In genomic region chr10:119782981-119783664, GRCh38 we compare ENCODE assay signal across 24 cellular contexts. TPM values are rescaled to one million over a fixed set of nuclear protein-coding genes. Genes with fewer than 3 reads are reported as not detected.
DNase-seq lines count a peak whose midpoint lies in the region; ATAC-seq lines count a peak whose summit lies in the region.
"Had no signal": no experiment of that assay in that cellular context is flagged by ENCODE, and none has a peak within 500 bp of the region (broad histone marks: within the 10 kb centered on the region; RNA-seq: fewer than 3 reads in every experiment).

No MANE protein-coding gene starts in this region.

- no peaks in the 10 kb centered on the region for H3K36me3 ChIP-seq in SK-N-MC (ENCODE audit: insufficient read depth, low read length)
- H3K36me3 ChIP-seq: adrenal gland, MG63 had no signal

- no peaks in the 10 kb centered on the region for H3K9me3 ChIP-seq in SK-N-MC (ENCODE audit: low read depth, low read length)
- H3K9me3 ChIP-seq: A549, adrenal gland, body of pancreas, MG63 had no signal

- DNase-seq in AG20443 (ENCODE audit: low spot score) (peak; percentile 24), SK-N-MC (ENCODE audit: low read depth, low spot score) (no peak), naive B cell (no peak), OCI-M2 (lab: John Stamatoyannopoulos, UW; ENCODE audit: unreplicated experiment) (no peak), islet precursor cell (no peak)
- DNase-seq: activated CD4-positive, alpha-beta T cell treated with anti-CD3 and anti-CD28 coated beads for 48 hours; activated CD8-positive, alpha-beta memory T cell treated with anti-CD3 and anti-CD28 coated beads for 24 hours; activated effector memory CD4-positive, alpha-beta T cell treated with anti-CD3 and anti-CD28 coated beads, Interleukin-2, amount 50 U/mL, for 16 hours; adrenal gland; body of pancreas; cerebellar nuclear complex; head of caudate nucleus; MG63; midbrain; natural killer cell; NCI-H1417 treated with DMSO at 0.1 percent for 48 hours; NCI-H2081; NCI-H2227 treated with DMSO at 0.1 percent for 48 hours; stimulated activated naive CD8-positive, alpha-beta T cell treated with anti-CD3 and anti-CD28 coated beads, Interleukin-15, amount 100 ng/mL, for 72 hours had no signal

- H3K4me3 Mint-ChIP-seq in IgD-negative memory B cell: peak overlapping the region; percentile 16 to 91 (median 86)
- H3K4me3 Mint-ChIP-seq in naive B cell: peak overlapping the region; percentile 57 to 91 (median 79)
- H3K4me3 Mint-ChIP-seq: T-helper 2 cell treated with Interferon-gamma antibody and Interleukin-4, amounts not matched to agents 5 μg/mL and 100 μg/mL, for 36 hours had no signal

- H3K4me3 ChIP-seq in SK-N-MC: peak overlapping the region; percentile 28; the same call in 1 of the 2 replicates
- H3K4me3 ChIP-seq: A549, adrenal gland, body of pancreas, MG63 had no signal

- H3K27ac Mint-ChIP-seq in IgD-negative memory B cell: peak overlapping the region in 2 of 3 donors; percentile 56
- peak overlapping the region; percentile 58 to 97 (median 82) for H3K27ac Mint-ChIP-seq in naive B cell
- H3K27ac Mint-ChIP-seq: T-helper 2 cell treated with Interferon-gamma antibody and Interleukin-4, amounts not matched to agents 5 μg/mL and 100 μg/mL, for 36 hours had no signal

- H3K27me3 Mint-ChIP-seq in IgD-negative memory B cell: no peaks in the 10 kb centered on the region
- H3K27me3 Mint-ChIP-seq in naive B cell: no peaks in the 10 kb centered on the region
- H3K27me3 Mint-ChIP-seq: stimulated activated naive CD8-positive, alpha-beta T cell treated with anti-CD3 and anti-CD28 coated beads, Interleukin-15, amount 100 ng/mL, for 72 hours had no signal

- no peak overlapping the region for H3K9ac ChIP-seq in SK-N-MC (ENCODE audit: insufficient read length)

- H3K36me3 Mint-ChIP-seq in IgD-negative memory B cell (peaks cover 11% of the 10 kb centered on the region), naive B cell (peaks cover 0 to 14% of the 10 kb centered on the region in 2 donors)
- H3K36me3 Mint-ChIP-seq: natural killer cell had no signal

- peak overlapping the region; percentile 73 for H3K27ac ChIP-seq in SK-N-MC
- H3K27ac ChIP-seq: A549, adrenal gland, body of pancreas had no signal

- ATAC-seq in naive B cell (ENCODE audit: low read depth in 2 of 2) (no peak), GM18498 (IDR thresholded peaks at IDR 0.05; ENCODE audit: unreplicated experiment) (no peak), HG02623 (IDR thresholded peaks at IDR 0.05; ENCODE audit: unreplicated experiment) (no peak)
- ATAC-seq: A549; body of pancreas; natural killer cell; stimulated activated naive CD8-positive, alpha-beta T cell treated with anti-CD3 and anti-CD28 coated beads, Interleukin-15, amount 100 ng/mL, for 72 hours had no signal

- H3K4me1 Mint-ChIP-seq in IgD-negative memory B cell (peaks cover 26 to 30% (median 29%) of the 10 kb centered on the region in 3 donors), naive B cell (peaks cover 30 to 76% (median 46%) of the 10 kb centered on the region in 3 donors)

- H3K9me3 Mint-ChIP-seq in IgD-negative memory B cell (no peaks in the 10 kb centered on the region), naive B cell (peaks cover 0 to 2% (median 0%) of the 10 kb centered on the region in 7 donors)
- H3K9me3 Mint-ChIP-seq: natural killer cell; stimulated activated naive CD8-positive, alpha-beta T cell treated with anti-CD3 and anti-CD28 coated beads, Interleukin-15, amount 100 ng/mL, for 72 hours; T-helper 2 cell treated with Interferon-gamma antibody and Interleukin-4, amounts not matched to agents 5 μg/mL and 100 μg/mL, for 36 hours had no signal

RNA-seq across cellular contexts. Expression of gene INPP5F, which starts 57.3 kb away (rescaled TPM):
- polyA plus RNA-seq in IgD-negative memory B cell: 12.0 TPM
- polyA plus RNA-seq in naive B cell (ENCODE audit: low read depth in 6 of 6): 10 to 100 TPM; 13.0 to 27.1 (median 19.3) TPM
